Comparison of ENCODE assay signal across 24 cellular contexts in genomic region chrX:148269513-148269912, GRCh38.
"Had no signal": no experiment of that assay in that cellular context is flagged by ENCODE, and none has a peak within 500 bp of the region (broad histone marks: within the 10 kb centered on the region; RNA-seq: fewer than 3 reads in every experiment).

No MANE protein-coding gene starts in this region.

- H3K36me3 Mint-ChIP-seq: activated CD4-positive, alpha-beta memory T cell treated with anti-CD3 and anti-CD28 coated beads for 36 hours; activated naive CD8-positive, alpha-beta T cell treated with anti-CD3 and anti-CD28 coated beads, Interleukin-2, amount 10 ng/mL, durations not matched to agents 7 days and 5 days; brain had no signal

- H3K9me3 Mint-ChIP-seq: activated CD4-positive, alpha-beta memory T cell treated with anti-CD3 and anti-CD28 coated beads for 36 hours; activated CD4-positive, alpha-beta T cell treated with anti-CD3 and anti-CD28 coated beads, Interleukin-2, amount 10 ng/mL, durations not matched to agents 7 days and 5 days; activated T-helper 17 cell treated with anti-CD3 and anti-CD28 coated beads, Interleukin-2, amount 50 U/mL, for 72 hours; brain; central memory CD8-positive, alpha-beta T cell had no signal

- H3K4me3 Mint-ChIP-seq: activated CD4-positive, alpha-beta memory T cell treated with anti-CD3 and anti-CD28 coated beads for 36 hours; activated CD4-positive, alpha-beta T cell treated with anti-CD3 and anti-CD28 coated beads, Interleukin-2, amount 10 ng/mL, durations not matched to agents 7 days and 5 days; activated naive CD4-positive, alpha-beta T cell treated with anti-CD3 and anti-CD28 coated beads, Interleukin-2, amount 10 ng/mL, durations not matched to agents 7 days and 5 days; activated naive CD8-positive, alpha-beta T cell treated with anti-CD3 and anti-CD28 coated beads, Interleukin-2, amount 10 ng/mL, durations not matched to agents 7 days and 5 days; activated T-helper 17 cell treated with anti-CD3 and anti-CD28 coated beads, Interleukin-2, amount 50 U/mL, for 72 hours; brain; central memory CD8-positive, alpha-beta T cell; T-helper 1 cell treated with Interleukin-12 subunit alpha and Interleukin-12 subunit beta and Interleukin-4 antibody, amounts not matched to agents 30 μg/mL and 1 μg/mL, for 36 hours had no signal

- H3K9me3 ChIP-seq: SJCRH30, SK-N-SH had no signal

- H3K4me1 ChIP-seq: SJCRH30 had no signal

- H3K27ac Mint-ChIP-seq: activated CD4-positive, alpha-beta memory T cell treated with anti-CD3 and anti-CD28 coated beads for 36 hours; activated CD4-positive, alpha-beta T cell treated with anti-CD3 and anti-CD28 coated beads, Interleukin-2, amount 10 ng/mL, durations not matched to agents 7 days and 5 days; activated naive CD4-positive, alpha-beta T cell treated with anti-CD3 and anti-CD28 coated beads, Interleukin-2, amount 10 ng/mL, durations not matched to agents 7 days and 5 days; activated T-helper 17 cell treated with anti-CD3 and anti-CD28 coated beads, Interleukin-2, amount 50 U/mL, for 72 hours; brain; T-helper 1 cell treated with Interleukin-12 subunit alpha and Interleukin-12 subunit beta and Interleukin-4 antibody, amounts not matched to agents 30 μg/mL and 1 μg/mL, for 36 hours had no signal

- ATAC-seq: activated T-helper 17 cell treated with anti-CD3 and anti-CD28 coated beads, Interleukin-2, amount 50 U/mL, for 72 hours; K562 had no signal

- H3K27ac ChIP-seq: SJCRH30, VCaP had no signal

- H3K36me3 ChIP-seq: SJCRH30 had no signal

- H3K27me3 Mint-ChIP-seq: activated CD4-positive, alpha-beta memory T cell treated with anti-CD3 and anti-CD28 coated beads for 36 hours; activated CD4-positive, alpha-beta T cell treated with anti-CD3 and anti-CD28 coated beads, Interleukin-2, amount 10 ng/mL, durations not matched to agents 7 days and 5 days; activated naive CD4-positive, alpha-beta T cell treated with anti-CD3 and anti-CD28 coated beads, Interleukin-2, amount 10 ng/mL, durations not matched to agents 7 days and 5 days; activated naive CD8-positive, alpha-beta T cell treated with anti-CD3 and anti-CD28 coated beads, Interleukin-2, amount 10 ng/mL, durations not matched to agents 7 days and 5 days; activated T-helper 17 cell treated with anti-CD3 and anti-CD28 coated beads, Interleukin-2, amount 50 U/mL, for 72 hours; central memory CD8-positive, alpha-beta T cell had no signal

- H3K27me3 ChIP-seq: SJCRH30 had no signal

- H3K4me1 Mint-ChIP-seq: activated T-helper 17 cell treated with anti-CD3 and anti-CD28 coated beads, Interleukin-2, amount 50 U/mL, for 72 hours; brain; central memory CD8-positive, alpha-beta T cell had no signal

- H3K4me3 ChIP-seq: K562, SJCRH30 had no signal

- H3K4me2 ChIP-seq: SK-N-SH had no signal

- H3K9ac ChIP-seq: SK-N-SH had no signal

- H3K9me2 ChIP-seq: SK-N-SH had no signal

- DNase-seq: activated CD4-positive, alpha-beta memory T cell treated with anti-CD3 and anti-CD28 coated beads for 36 hours; activated CD4-positive, alpha-beta T cell treated with anti-CD3 and anti-CD28 coated beads, Interleukin-2, amount 10 ng/mL, durations not matched to agents 7 days and 5 days; activated CD4-positive, CD25-positive, alpha-beta regulatory T cell; activated CD8-positive, alpha-beta memory T cell treated with anti-CD3 and anti-CD28 coated beads for 24 hours; activated gamma-delta T cell treated with Interleukin-2 at 50 U/mL for 16 hours; activated naive CD4-positive, alpha-beta T cell treated with anti-CD3 and anti-CD28 coated beads, Interleukin-2, amount 10 ng/mL, durations not matched to agents 7 days and 5 days; activated naive CD8-positive, alpha-beta T cell treated with anti-CD3 and anti-CD28 coated beads, Interleukin-2, amount 10 ng/mL, durations not matched to agents 7 days and 5 days; activated T-cell treated with anti-CD3 and anti-CD28 coated beads, Interleukin-2, amount 50 U/mL, for 48 hours; NCI-H1092; NCI-H1417; NCI-H1694 treated with DMSO at 0.1 percent for 48 hours; NCI-H2029 treated with DMSO at 0.1 percent for 48 hours; NCI-H345; NCI-H510A; NCI-H526 treated with DMSO at 0.1 percent for 48 hours; SJCRH30; SK-N-SH; T1000 had no signal
